ENCODE assay signal across 8 cellular contexts in genomic region chr10:5888843-5889623, GRCh38. TPM values are rescaled to one million over a fixed set of nuclear protein-coding genes. Genes with fewer than 3 reads are reported as not detected.
DNase-seq lines count a peak whose midpoint lies in the region; ATAC-seq and TF ChIP-seq lines count a peak whose summit lies in the region.

No MANE protein-coding gene starts in this region.

- peaks cover 47 to 53% (median 49%) of the 10 kb centered on the region in 3 donors for H3K4me1 Mint-ChIP-seq in T-cell

- H3K27me3 Mint-ChIP-seq in T-cell = no peaks in the 10 kb centered on the region

- H3K27me3 ChIP-seq in body of pancreas = no peaks in the 10 kb centered on the region

- CTCF ChIA-PET in T-cell (lab: Charles Lee) = interaction anchor here in 1 of 2 donors (1.0 to 1.1 kb wide), 2 partner anchors 198 to 454 kb away, joined by 3 to 5 read pairs; no protein-coding TSS in a partner anchor

- H3K36me3 ChIP-seq in body of pancreas (replicated peaks in 1 of 2; ENCODE audit: insufficient read depth in 1 of 2, low read depth in 2 of 2) = no peaks in the 10 kb centered on the region

- peak; percentile 29 for TF ChIP-seq POLR2A in GM19193 (IDR thresholded peaks at IDR 0.05; ENCODE audit: extremely low read depth, insufficient read depth, insufficient read length)
- no peak for TF ChIP-seq POLR2A in body of pancreas (IDR thresholded peaks at IDR 0.05)

- H3K9me3 ChIP-seq in body of pancreas = no peaks in the 10 kb centered on the region

- H3K4me3 Mint-ChIP-seq in T-cell = peak overlapping the region; percentile 82 to 90 (median 88)

- H3K27ac Mint-ChIP-seq in T-cell = peak overlapping the region; percentile 65 to 74

- peak in 2 of 7 experiments; percentile 4 to 20 for TF ChIP-seq CTCF in body of pancreas (IDR thresholded peaks at IDR 0.05)

- ATAC-seq in HG03432 (IDR thresholded peaks at IDR 0.05; ENCODE audit: unreplicated experiment) (peak; percentile 36), T-cell (replicated peaks in 1 of 4) (peak; percentile 18 to 43 (median 34)), body of pancreas (peak; percentile 20)

- H3K36me3 Mint-ChIP-seq in T-cell = peaks cover 16% of the 10 kb centered on the region

- DNase-seq in AG20443 (ENCODE audit: low spot score) (peak; percentile 47), T-cell (peak in 26 of 34 experiments; percentile 7 to 41 (median 20)), body of pancreas (peak; percentile 35 to 51 (median 40)), inferior parietal cortex (ENCODE audit: extremely low spot score) (peak; percentile 7), posterior vena cava (ENCODE audit: low spot score) (no peak)
- peak; percentile 22 to 24 for DNase-seq in stimulated activated CD4-positive, alpha-beta T cell treated with anti-CD3 and anti-CD28 coated beads, Interleukin-15, amount 100 ng/mL, for 48 hours (ENCODE audit: low read depth in 2 of 2)

- H3K27ac ChIP-seq in body of pancreas = peak overlapping the region; percentile 9 to 89 (median 80)

- WGBS in body of pancreas, 2 donors = 1% methylated on average over 75 of the region's 80 CpGs; no CpG with 5 or more reads in 1 of the 2 donors

- intact Hi-C loops in body of pancreas (cut with DNase I) (no loop called here), posterior vena cava (cut with DNase I) (no loop called here)

- H3K4me3 ChIP-seq in body of pancreas = peak overlapping the region in 1 of 2 donors; percentile 69

- H3K4me1 ChIP-seq in body of pancreas = peaks cover 55% of the 10 kb centered on the region

- no peaks in the 10 kb centered on the region for H3K9me3 Mint-ChIP-seq in T-cell

- POLR2A ChIA-PET in T-cell (lab: Charles Lee) = interaction anchor here (0.7 to 0.9 kb wide), 2 partner anchors 88 to 313 kb away, joined by 4 read pairs; no protein-coding TSS in a partner anchor

RNA-seq across cellular contexts. Expression of gene ANKRD16, which starts 0.7 kb away (rescaled TPM):
- 10 to 100 TPM in 1 of 5 donors, 1 to 10 TPM in 4; 4.7 to 11.5 (median 9.1) TPM for total RNA-seq in T-cell
- 10 to 100 TPM in 1 of 2 donors, 1 to 10 TPM in 1; 9.9 to 13.0 TPM for total RNA-seq in body of pancreas
- total RNA-seq in posterior vena cava = 1 to 10 TPM; 3.6 to 4.5 TPM

RNA-seq across cellular contexts. Expression of gene FBH1, which starts 1.0 kb away (rescaled TPM):
- total RNA-seq in T-cell (10 to 100 TPM; 72.8 to 95.5 (median 86.2) TPM), body of pancreas (10 to 100 TPM; 30.9 to 63.6 TPM), posterior vena cava (10 to 100 TPM; 75.1 to 78.6 TPM)
